In genomic region chr19:13117176-13117771, GRCh38 we compare ENCODE assay signal across 8 cellular contexts. TPM values are rescaled to one million over a fixed set of nuclear protein-coding genes. Genes with fewer than 3 reads are reported as not detected.
A peak's percentile ranks its signal among the peaks of the same experiment; 100 is the strongest.
DNase-seq lines count a peak whose midpoint lies in the region; ATAC-seq and TF ChIP-seq lines count a peak whose summit lies in the region.

No MANE protein-coding gene starts in this region.

- DNase-seq in CD4-positive, alpha-beta T cell, result no peak
- no peak for DNase-seq in IMR-90
- no peak for DNase-seq in MCF 10A (ENCODE audit: unreplicated experiment)
- peak in 1 of 2 donors; percentile 16 for DNase-seq in memory B cell (ENCODE audit: low spot score in 2 of 2)
- DNase-seq in uterus, result no peak
- DNase-seq in NAMALWA (ENCODE audit: low spot score), result no peak
- no peak for DNase-seq in NCI-H526 treated with DMSO at 0.1 percent for 48 hours (lab: John Stamatoyannopoulos, UW)
- DNase-seq in NCI-H524 treated with DMSO at 0.1 percent for 48 hours (lab: John Stamatoyannopoulos, UW), result no peak

- no peak for TF ChIP-seq POLR2A in IMR-90 (IDR thresholded peaks at IDR 0.05; ENCODE audit: low read depth, low read length)
- no peak for TF ChIP-seq POLR2A in uterus (IDR thresholded peaks at IDR 0.05)

- peak overlapping the region; percentile 30 to 99 for H4K8ac ChIP-seq in IMR-90 (ENCODE audit: low read depth in 2 of 2, low read length in 2 of 2)

- H3K9me3 ChIP-seq in CD4-positive, alpha-beta T cell (ENCODE audit: control insufficient read depth, low read length), result no peaks in the 10 kb centered on the region
- H3K9me3 ChIP-seq in IMR-90 (ENCODE audit: control insufficient read depth, insufficient read depth, low read length) (no peaks in the 10 kb centered on the region), uterus (no peaks in the 10 kb centered on the region)

- peak; percentile 36 for ATAC-seq in CD4-positive, alpha-beta T cell (ENCODE audit: poor library complexity)
- ATAC-seq in IMR-90 (ENCODE audit: low read depth) (no peak), memory B cell (ENCODE audit: low read depth) (peak; percentile 8)

- peaks cover 35% of the 10 kb centered on the region for H4K20me1 ChIP-seq in IMR-90 (ENCODE audit: insufficient read depth, low read length)

- POLR2A ChIA-PET in CD4-positive, alpha-beta T cell (lab: Charles Lee), result interaction anchor here (0.8 to 4.7 kb wide), 17 partner anchors 10 to 974 kb away, joined by 3 to 60 read pairs (median 5); partner anchors contain the start of genes GCDH, IER2, JUNB and LYL1
- POLR2A ChIA-PET in IMR-90 (lab: Charles Lee; ENCODE audit: unreplicated experiment) (interaction anchor here (0.6 kb wide), 1 partner anchor 1279 kb away, joined by 4 read pairs; no protein-coding TSS in a partner anchor), MCF 10A (lab: Yijun Ruan, JAX) (interaction anchor here (0.6 to 5.8 kb wide), 14 partner anchors 19 to 614 kb away, joined by 3 to 61 read pairs (median 5); partner anchors contain the start of genes IER2 and STX10)

- H3K56ac ChIP-seq in IMR-90 (ENCODE audit: extremely low read depth, insufficient read depth, low read length), result peak overlapping the region; percentile 20; the same call in 1 of the 2 replicates

- CTCF ChIA-PET in CD4-positive, alpha-beta T cell (lab: Charles Lee), result interaction anchor here (1.3 to 2.4 kb wide), 5 partner anchors 13 to 152 kb away, joined by 4 to 13 read pairs (median 7); partner anchors contain the start of genes IER2 and STX10
- CTCF ChIA-PET in IMR-90 (lab: Yijun Ruan, JAX), result interaction anchor here (1.3 kb wide), 1 partner anchor 152 kb away, joined by 3 read pairs; no protein-coding TSS in a partner anchor
- CTCF ChIA-PET in MCF 10A (lab: Yijun Ruan, JAX), result interaction anchor here (0.5 to 0.9 kb wide), 2 partner anchors 11 to 148 kb away, joined by 3 read pairs; no protein-coding TSS in a partner anchor

- no peak overlapping the region; the same call in 2 of the 3 replicates for H2BK15ac ChIP-seq in IMR-90 (ENCODE audit: low read depth, low read length)

- H3K36me3 Mint-ChIP-seq in CD4-positive, alpha-beta T cell (ENCODE audit: low read depth), result peaks cover 30% of the 10 kb centered on the region
- H3K36me3 Mint-ChIP-seq in MCF 10A (ENCODE audit: insufficient read depth, unreplicated experiment), result peaks cover 20% of the 10 kb centered on the region
- H3K36me3 Mint-ChIP-seq in memory B cell, result peaks cover 2% of the 10 kb centered on the region

- in situ Hi-C loops in IMR-90 (cut with MboI; ENCODE audit: low sequenced_read_pairs), result no loop called here

- H3K4me3 ChIP-seq in IMR-90 (ENCODE audit: insufficient read depth, low read depth, low read length) (peak overlapping the region; percentile 69), uterus (peak overlapping the region; percentile 74 to 97)

- H3K23ac ChIP-seq in IMR-90 (ENCODE audit: low read depth, low read length), result peak overlapping the region; percentile 79; the same call in 1 of the 2 replicates

- H3K27ac ChIP-seq in CD4-positive, alpha-beta T cell (ENCODE audit: low read depth, low read length), result peak overlapping the region; percentile 48
- no peak overlapping the region for H3K27ac ChIP-seq in IMR-90 (ENCODE audit: insufficient read depth, low read length)
- H3K27ac ChIP-seq in uterus, result peak overlapping the region; percentile 61 to 75

- peak overlapping the region; percentile 90 for H3K4me2 ChIP-seq in IMR-90 (ENCODE audit: low read depth, low read length)

- no peak overlapping the region; the same call in 1 of the 2 replicates for H2BK120ac ChIP-seq in IMR-90 (ENCODE audit: low read depth, low read length)

- BruUV-seq in IMR-90 (replicated peaks; lab: Mats Ljungman, UMichigan), result no TSS peak
- BruUV-seq in MCF 10A (replicated peaks; lab: Mats Ljungman, UMichigan), result no TSS peak

- H4K5ac ChIP-seq in IMR-90 (ENCODE audit: low read depth, low read length), result peak overlapping the region; percentile 78; the same call in 1 of the 2 replicates

- H2BK5ac ChIP-seq in IMR-90 (ENCODE audit: low read depth, low read length, poor library complexity, severe bottlenecking), result peak overlapping the region; percentile 73

- H3K14ac ChIP-seq in IMR-90 (replicated peaks; ENCODE audit: low read depth, low read length), result peak overlapping the region; percentile 89

- H3K9me1 ChIP-seq in IMR-90 (ENCODE audit: insufficient read depth, low read length), result peaks cover 26% of the 10 kb centered on the region

- 24% methylated on average over 9 of the region's 20 CpGs; no CpG with 5 or more reads in 1 of the 2 experiments for WGBS in IMR-90 (ENCODE audit: extremely low coverage in 2 of 2, insufficient read length in 1 of 2), 2 experiments

- no peak for TF ChIP-seq RAD21 in IMR-90 (IDR thresholded peaks at IDR 0.05; ENCODE audit: low read length)

- H2BK20ac ChIP-seq in IMR-90 (ENCODE audit: low read depth, low read length), result peak overlapping the region; percentile 66; the same call in 1 of the 2 replicates

- 0 out of 2 replicates have a peak overlapping the region, but pooled peaks have one; percentile 42 for H4K91ac ChIP-seq in IMR-90 (ENCODE audit: insufficient read depth, low read depth, low read length)

- intact Hi-C loops in CD4-positive, alpha-beta T cell (cut with DNase I, micrococcal nuclease), result loop anchor here (2.0 to 10.0 kb wide), 3 partner anchors 18 to 658 kb away; partner anchors contain the start of genes C19orf53 (in 1 of the 2), IER2 (in 1 of the 2) and STX10 (in 1 of the 2)
- intact Hi-C loops in IMR-90 (cut with micrococcal nuclease) (loop anchor here (5.0 kb wide), 1 partner anchor 145 kb away; no protein-coding TSS in a partner anchor), MCF 10A (cut with micrococcal nuclease) (loop anchor here (5.0 kb wide), 2 partner anchors 50 to 630 kb away; a partner anchor contains a TSS), uterus (cut with DNase I; ENCODE audit: low total_unique reads) (no loop called here)

- H2AK5ac ChIP-seq in IMR-90 (ENCODE audit: low read depth, low read length), result peak overlapping the region; percentile 41

- H3K27ac Mint-ChIP-seq in CD4-positive, alpha-beta T cell, result peak overlapping the region; percentile 73
- H3K27ac Mint-ChIP-seq in MCF 10A (ENCODE audit: low read depth, unreplicated experiment) (peak overlapping the region; percentile 98), memory B cell (peak overlapping the region; percentile 87)

- peak overlapping the region; percentile 21 for H3K9ac ChIP-seq in IMR-90 (ENCODE audit: low read depth, low read length)

- no peak overlapping the region for H3K18ac ChIP-seq in IMR-90 (ENCODE audit: low read depth, low read length)

- H3K36me3 ChIP-seq in IMR-90 (ENCODE audit: control insufficient read depth, insufficient read depth, low read length) (peaks cover 14% of the 10 kb centered on the region), uterus (no peaks in the 10 kb centered on the region)

- H3K27me3 ChIP-seq in CD4-positive, alpha-beta T cell (ENCODE audit: control insufficient read depth, insufficient read depth, low read length), result no peaks in the 10 kb centered on the region
- no peaks in the 10 kb centered on the region for H3K27me3 ChIP-seq in IMR-90 (ENCODE audit: control insufficient read depth, insufficient read depth, low read length)
- no peaks in the 10 kb centered on the region for H3K27me3 ChIP-seq in uterus

- H3K4me1 ChIP-seq in IMR-90 (ENCODE audit: control insufficient read depth, insufficient read depth, low read length) (peaks cover 25% of the 10 kb centered on the region), uterus (peaks cover 0 to 26% of the 10 kb centered on the region in 2 donors)

- peak overlapping the region; percentile 93 for H2AK9ac ChIP-seq in IMR-90 (replicated peaks; ENCODE audit: low read depth, low read length, poor library complexity)

- H2AFZ ChIP-seq in IMR-90 (replicated peaks; ENCODE audit: low read length, poor library complexity), result peak overlapping the region; percentile 91

- no peaks in the 10 kb centered on the region for H3K27me3 Mint-ChIP-seq in CD4-positive, alpha-beta T cell
- H3K27me3 Mint-ChIP-seq in MCF 10A (ENCODE audit: insufficient read depth, unreplicated experiment) (no peaks in the 10 kb centered on the region), memory B cell (no peaks in the 10 kb centered on the region)

- peaks cover 0 to 69% of the 10 kb centered on the region in 2 experiments; a peak in 3 of 4 replicates for H3K79me1 ChIP-seq in IMR-90 (ENCODE audit: low read depth in 1 of 2, low read length in 2 of 2)

- TF ChIP-seq CTCF in CD4-positive, alpha-beta T cell (IDR thresholded peaks at IDR 0.05), result no peak
- TF ChIP-seq CTCF in IMR-90 (conservative IDR thresholded peaks at IDR 0.05; ENCODE audit: low read depth, low read length) (no peak), MCF 10A (IDR thresholded peaks at IDR 0.05; ENCODE audit: unreplicated experiment) (no peak), uterus (IDR thresholded peaks at IDR 0.05) (no peak)

- peaks cover 61% of the 10 kb centered on the region for H3K4me1 Mint-ChIP-seq in CD4-positive, alpha-beta T cell (ENCODE audit: low read depth)
- peaks cover 29% of the 10 kb centered on the region for H3K4me1 Mint-ChIP-seq in MCF 10A (ENCODE audit: insufficient read depth, unreplicated experiment)
- H3K4me1 Mint-ChIP-seq in memory B cell, result peaks cover 28% of the 10 kb centered on the region

- dilution Hi-C loops in IMR-90 (cut with HindIII; ENCODE audit: low sequenced_read_pairs, unreplicated experiment), result no loop called here

- H3K4ac ChIP-seq in IMR-90 (ENCODE audit: low read depth, low read length), result peak overlapping the region; percentile 90; the same call in 1 of the 2 replicates

- no peaks in the 10 kb centered on the region for H3K9me3 Mint-ChIP-seq in CD4-positive, alpha-beta T cell
- no peaks in the 10 kb centered on the region for H3K9me3 Mint-ChIP-seq in MCF 10A (ENCODE audit: unreplicated experiment)
- H3K9me3 Mint-ChIP-seq in memory B cell, result no peaks in the 10 kb centered on the region

- peak overlapping the region; percentile 96 for H3K4me3 Mint-ChIP-seq in CD4-positive, alpha-beta T cell
- H3K4me3 Mint-ChIP-seq in MCF 10A (ENCODE audit: unreplicated experiment) (peak overlapping the region; percentile 98), memory B cell (peak overlapping the region; percentile 92)

RNA-seq across cellular contexts. Expression of gene TRMT1, which starts 0.7 kb away (rescaled TPM):
- total RNA-seq in CD4-positive, alpha-beta T cell, result 10 to 100 TPM; 60.5 to 63.4 TPM
- total RNA-seq in IMR-90 (2012; rRNA removed) (23.3 and 28.3 TPM in 2 replicates), MCF 10A (2022) (47.5 and 63.2 TPM in 2 replicates), uterus (10 to 100 TPM; 23.2 to 99.4 (median 33.6) TPM)
- 56.0 and 62.1 TPM in 2 replicates for polyA plus RNA-seq in IMR-90 (2012; rRNA removed)
- 30.8 and 37.2 TPM in 2 replicates for polyA plus RNA-seq in IMR-90 (2012; cell fraction: cytosol; rRNA removed)
- polyA plus RNA-seq in IMR-90 (2012; cell fraction: nucleus; rRNA removed; ENCODE audit: low replicate concordance), result 280 and 687 TPM in 2 replicates

RNA-seq across cellular contexts. Expression of gene NACC1, which starts 0.8 kb away (rescaled TPM):
- 10 to 100 TPM; 13.0 to 13.5 TPM for total RNA-seq in CD4-positive, alpha-beta T cell
- 42.5 and 56.7 TPM in 2 replicates for total RNA-seq in IMR-90 (2012; rRNA removed)
- polyA plus RNA-seq in IMR-90 (2012; rRNA removed), result 181 and 243 TPM in 2 replicates
- polyA plus RNA-seq in IMR-90 (2012; cell fraction: cytosol; rRNA removed), result 122 and 198 TPM in 2 replicates
- polyA plus RNA-seq in IMR-90 (2012; cell fraction: nucleus; rRNA removed; ENCODE audit: low replicate concordance), result 98.8 and 265 TPM in 2 replicates
- total RNA-seq in MCF 10A (2022), result 55.9 and 67.3 TPM in 2 replicates
- 10 to 100 TPM; 13.4 to 28.1 (median 15.8) TPM for total RNA-seq in uterus

RNA-seq across cellular contexts. Expression of gene LYL1, which starts 14.6 kb away (rescaled TPM):
- 1 to 10 TPM; 1.9 to 2.1 TPM for total RNA-seq in CD4-positive, alpha-beta T cell
- total RNA-seq in IMR-90 (2012; rRNA removed) (0.28 and 0.36 TPM in 2 replicates), MCF 10A (2022) (not detected in 2 replicates), uterus (10 to 100 TPM in 3 of 4 donors, 1 to 10 TPM in 1; 2.6 to 15.5 (median 11.1) TPM)
- polyA plus RNA-seq in IMR-90 (2012; rRNA removed), result 0.39 and 0.63 TPM in 2 replicates
- polyA plus RNA-seq in IMR-90 (2012; cell fraction: cytosol; rRNA removed), result 0.17 and 0.64 TPM in 2 replicates
- 0.56 and 1.4 TPM in 2 replicates for polyA plus RNA-seq in IMR-90 (2012; cell fraction: nucleus; rRNA removed; ENCODE audit: low replicate concordance)

RNA-seq across cellular contexts. Expression of gene STX10, which starts 32.9 kb away (rescaled TPM):
- total RNA-seq in CD4-positive, alpha-beta T cell, result 10 to 100 TPM; 40.9 to 43.9 TPM
- total RNA-seq in IMR-90 (2012; rRNA removed), result 64.9 and 76.7 TPM in 2 replicates
- polyA plus RNA-seq in IMR-90 (2012; rRNA removed), result 77.9 and 82.0 TPM in 2 replicates
- 83.2 and 104 TPM in 2 replicates for polyA plus RNA-seq in IMR-90 (2012; cell fraction: cytosol; rRNA removed)
- 242 and 318 TPM in 2 replicates for polyA plus RNA-seq in IMR-90 (2012; cell fraction: nucleus; rRNA removed; ENCODE audit: low replicate concordance)
- 35.2 and 37.9 TPM in 2 replicates for total RNA-seq in MCF 10A (2022)
- total RNA-seq in uterus, result 10 to 100 TPM; 42.2 to 72.1 (median 44.8) TPM

RNA-seq across cellular contexts. Expression of gene IER2, which starts 32.9 kb away (rescaled TPM):
- total RNA-seq in CD4-positive, alpha-beta T cell, result 100 to 1,000 TPM; 254 to 255 TPM
- 7.7 and 17.5 TPM in 2 replicates for total RNA-seq in IMR-90 (2012; rRNA removed)
- polyA plus RNA-seq in IMR-90 (2012; rRNA removed), result 99.4 and 102 TPM in 2 replicates
- polyA plus RNA-seq in IMR-90 (2012; cell fraction: cytosol; rRNA removed), result 235 and 278 TPM in 2 replicates
- polyA plus RNA-seq in IMR-90 (2012; cell fraction: nucleus; rRNA removed; ENCODE audit: low replicate concordance), result 283 and 529 TPM in 2 replicates
- 63.0 and 92.3 TPM in 2 replicates for total RNA-seq in MCF 10A (2022)
- total RNA-seq in uterus, result 100 to 1,000 TPM in 1 of 4 donors, 10 to 100 TPM in 3; 15.1 to 108 (median 66.7) TPM
